Comparison of ENCODE assay signal across 5 cellular contexts in the genomic region with DNA sequence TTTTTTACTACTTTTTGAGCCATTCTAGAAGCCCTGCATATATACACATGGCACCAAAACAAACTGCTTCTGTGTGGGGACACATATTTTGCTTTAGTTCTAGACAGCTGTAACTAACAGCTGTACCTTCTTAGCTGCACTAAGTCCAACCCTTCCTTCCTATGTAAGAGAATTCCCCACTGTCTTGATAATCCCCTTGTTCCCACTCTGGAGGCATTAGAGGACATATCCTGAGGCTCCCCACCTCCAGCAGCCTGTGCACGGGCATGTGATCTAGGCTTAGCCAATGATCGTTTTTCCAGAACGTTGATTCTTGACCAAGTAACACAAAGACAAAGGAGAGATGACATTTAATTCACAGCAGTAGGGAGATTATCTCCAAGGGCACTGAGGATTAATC.
"Had no signal": no experiment of that assay in that cellular context is flagged by ENCODE, and none has a peak within 500 bp of the region (broad histone marks: within the 10 kb centered on the region; RNA-seq: fewer than 3 reads in every experiment).

No MANE protein-coding gene starts in this region.

- H3K4me3 ChIP-seq: GM23338, K562 had no signal

- H3K4me2 ChIP-seq: GM23338 had no signal

- H2AFZ ChIP-seq: GM23338 had no signal

- DNase-seq: H9, HCEC 1CT, IMR-90 had no signal

- ATAC-seq: GM23338, K562 had no signal
